ENCODE assay signal across 39 cellular contexts in the genomic region with DNA sequence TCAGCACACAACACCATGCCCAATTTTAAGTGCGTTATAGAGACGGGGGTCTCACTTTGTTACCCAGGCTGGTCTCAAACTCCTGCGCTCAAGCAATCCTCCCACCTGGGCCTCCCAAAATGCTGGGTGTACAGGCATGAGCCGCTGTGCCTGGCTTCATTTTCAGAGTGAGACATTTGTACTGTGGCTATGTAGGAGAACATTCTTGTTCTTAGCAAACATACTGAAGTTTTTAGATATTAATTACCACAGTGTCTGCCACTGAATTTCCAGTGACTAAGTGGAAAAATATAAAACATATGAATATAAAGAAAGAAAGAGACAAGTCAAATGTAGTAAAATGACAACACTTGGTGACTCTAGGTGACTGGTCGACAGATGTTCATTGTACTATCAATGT. TPM values are rescaled to one million over a fixed set of nuclear protein-coding genes. Genes with fewer than 3 reads are reported as not detected.
"Had no signal": no experiment of that assay in that cellular context is flagged by ENCODE, and none has a peak within 500 bp of the region (broad histone marks: within the 10 kb centered on the region; RNA-seq: fewer than 3 reads in every experiment).

No MANE protein-coding gene starts in this region.

- H3K27ac ChIP-seq: adrenal gland, body of pancreas, brain microvascular endothelial cell, breast epithelium, VCaP had no signal

- ATAC-seq: activated CD8-positive, alpha-beta T cell treated with anti-CD3 and anti-CD28 coated beads for 36 hours; activated T-helper 17 cell treated with anti-CD3 and anti-CD28 coated beads, Interleukin-2, amount 50 U/mL, for 72 hours; body of pancreas had no signal

- H3K4me3 Mint-ChIP-seq: activated B cell treated with CpG ODN at 0.5 μM for 24 hours; activated CD4-positive, alpha-beta memory T cell treated with anti-CD3 and anti-CD28 coated beads for 36 hours; activated CD4-positive, alpha-beta T cell treated with anti-CD3 and anti-CD28 coated beads, Interleukin-2, amount 10 ng/mL, durations not matched to agents 24 days and 14 days; activated CD8-positive, alpha-beta T cell treated with anti-CD3 and anti-CD28 coated beads for 36 hours; activated naive CD4-positive, alpha-beta T cell treated with anti-CD3 and anti-CD28 coated beads for 36 hours; activated naive CD8-positive, alpha-beta T cell treated with anti-CD3 and anti-CD28 coated beads for 36 hours; activated T-cell treated with anti-CD3 and anti-CD28 coated beads, Interleukin-2, amount 50 U/mL, for 24 hours; activated T-helper 1 cell treated with anti-CD3 and anti-CD28 coated beads, Interleukin-12 subunit alpha, Interleukin-12 subunit beta, Interleukin-2, Interleukin-4 antibody, amounts not matched to agents 30 ng/mL and 10 ng/mL and 1 ng/mL, durations not matched to agents 14 hours and 24 hours and 36 hours; activated T-helper 17 cell treated with anti-CD3 and anti-CD28 coated beads, Interleukin-2, amount 50 U/mL, for 72 hours; central memory CD8-positive, alpha-beta T cell; T-helper 1 cell treated with Interleukin-12 subunit alpha and Interleukin-12 subunit beta and Interleukin-4 antibody, amounts not matched to agents 30 μg/mL and 1 μg/mL, for 36 hours; T-helper 2 cell treated with Interferon-gamma antibody and Interleukin-4, amounts not matched to agents 5 μg/mL and 100 μg/mL, for 36 hours had no signal

- H3K4me3 ChIP-seq: adrenal gland, body of pancreas, breast epithelium had no signal

- H3K9me3 Mint-ChIP-seq: activated CD4-positive, alpha-beta memory T cell treated with anti-CD3 and anti-CD28 coated beads for 36 hours; activated CD4-positive, alpha-beta T cell treated with anti-CD3 and anti-CD28 coated beads, Interleukin-2, amount 10 ng/mL, durations not matched to agents 24 days and 14 days; activated CD8-positive, alpha-beta T cell treated with anti-CD3 and anti-CD28 coated beads for 36 hours; activated naive CD4-positive, alpha-beta T cell treated with anti-CD3 and anti-CD28 coated beads for 36 hours; activated naive CD4-positive, alpha-beta T cell treated with anti-CD3 and anti-CD28 coated beads, Interleukin-2, amount 50 U/mL, for 72 hours; activated naive CD8-positive, alpha-beta T cell treated with anti-CD3 and anti-CD28 coated beads for 36 hours; activated T-cell treated with anti-CD3 and anti-CD28 coated beads, Interleukin-2, amount 50 U/mL, for 24 hours; activated T-helper 1 cell treated with anti-CD3 and anti-CD28 coated beads, Interleukin-12 subunit alpha, Interleukin-12 subunit beta, Interleukin-2, Interleukin-4 antibody, amounts not matched to agents 30 ng/mL and 10 ng/mL and 1 ng/mL, durations not matched to agents 14 hours and 24 hours and 36 hours; activated T-helper 17 cell treated with anti-CD3 and anti-CD28 coated beads, Interleukin-2, amount 50 U/mL, for 72 hours; central memory CD8-positive, alpha-beta T cell; T-helper 1 cell treated with Interleukin-12 subunit alpha and Interleukin-12 subunit beta and Interleukin-4 antibody, amounts not matched to agents 30 μg/mL and 1 μg/mL, for 36 hours; T-helper 2 cell treated with Interferon-gamma antibody and Interleukin-4, amounts not matched to agents 5 μg/mL and 100 μg/mL, for 36 hours had no signal

- FAIRE-seq: astrocyte, TTC549 had no signal

- H3K4me1 Mint-ChIP-seq: activated CD4-positive, alpha-beta T cell treated with anti-CD3 and anti-CD28 coated beads, Interleukin-2, amount 10 ng/mL, durations not matched to agents 24 days and 14 days; activated naive CD8-positive, alpha-beta T cell treated with anti-CD3 and anti-CD28 coated beads for 36 hours; activated T-helper 17 cell treated with anti-CD3 and anti-CD28 coated beads, Interleukin-2, amount 50 U/mL, for 72 hours had no signal

- H3K9me3 ChIP-seq: adrenal gland, body of pancreas, breast epithelium had no signal

- H3K4me1 ChIP-seq: adrenal gland, breast epithelium had no signal

- H3K27ac Mint-ChIP-seq: activated B cell treated with CpG ODN at 0.5 μM for 24 hours; activated CD4-positive, alpha-beta memory T cell treated with anti-CD3 and anti-CD28 coated beads for 36 hours; activated CD4-positive, alpha-beta T cell treated with anti-CD3 and anti-CD28 coated beads, Interleukin-2, amount 10 ng/mL, durations not matched to agents 24 days and 14 days; activated CD8-positive, alpha-beta T cell treated with anti-CD3 and anti-CD28 coated beads for 36 hours; activated naive CD4-positive, alpha-beta T cell treated with anti-CD3 and anti-CD28 coated beads for 36 hours; activated naive CD4-positive, alpha-beta T cell treated with anti-CD3 and anti-CD28 coated beads, Interleukin-2, amount 50 U/mL, for 72 hours; activated naive CD8-positive, alpha-beta T cell treated with anti-CD3 and anti-CD28 coated beads for 36 hours; activated T-cell treated with anti-CD3 and anti-CD28 coated beads, Interleukin-2, amount 50 U/mL, for 24 hours; activated T-helper 1 cell treated with anti-CD3 and anti-CD28 coated beads, Interleukin-12 subunit alpha, Interleukin-12 subunit beta, Interleukin-2, Interleukin-4 antibody, amounts not matched to agents 30 ng/mL and 10 ng/mL and 1 ng/mL, durations not matched to agents 14 hours and 24 hours and 36 hours; activated T-helper 17 cell treated with anti-CD3 and anti-CD28 coated beads, Interleukin-2, amount 50 U/mL, for 72 hours; T-helper 1 cell treated with Interleukin-12 subunit alpha and Interleukin-12 subunit beta and Interleukin-4 antibody, amounts not matched to agents 30 μg/mL and 1 μg/mL, for 36 hours; T-helper 2 cell treated with Interferon-gamma antibody and Interleukin-4, amounts not matched to agents 5 μg/mL and 100 μg/mL, for 36 hours had no signal

- DNase-seq: activated B cell treated with CpG ODN at 0.5 μM for 24 hours; activated CD4-positive, alpha-beta memory T cell treated with anti-CD3 and anti-CD28 coated beads for 36 hours; activated CD4-positive, alpha-beta T cell treated with anti-CD3 and anti-CD28 coated beads for 4 hours; activated CD4-positive, alpha-beta T cell treated with anti-CD3 and anti-CD28 coated beads, Interleukin-2, amount 10 ng/mL, durations not matched to agents 24 days and 14 days; activated CD4-positive, alpha-beta T cell treated with anti-CD3 and anti-CD28 coated beads, Interleukin-2, amount 50 U/mL, for 1 hour; activated CD4-positive, alpha-beta T cell treated with anti-CD3 and anti-CD28 coated beads, Interleukin-2, amount 50 U/mL, for 4 hours; activated CD4-positive, CD25-positive, alpha-beta regulatory T cell treated with anti-CD3 and anti-CD28 coated beads, Interleukin-2, amount 50 U/mL, for 72 hours; activated CD8-positive, alpha-beta memory T cell treated with anti-CD3 and anti-CD28 coated beads, Interleukin-2, amount 50 U/mL, for 4 hours; activated CD8-positive, alpha-beta T cell treated with anti-CD3 and anti-CD28 coated beads for 36 hours; activated effector memory CD4-positive, alpha-beta T cell treated with anti-CD3 and anti-CD28 coated beads, Interleukin-2, amount 50 U/mL, for 16 hours; activated gamma-delta T cell treated with Interleukin-2 at 50 U/mL for 16 hours; activated naive CD4-positive, alpha-beta T cell; activated naive CD4-positive, alpha-beta T cell treated with anti-CD3 and anti-CD28 coated beads for 36 hours; activated naive CD4-positive, alpha-beta T cell treated with anti-CD3 and anti-CD28 coated beads, Interleukin-2, amount 50 U/mL, for 16 hours; activated naive CD8-positive, alpha-beta T cell treated with anti-CD3 and anti-CD28 coated beads for 36 hours; activated T-cell treated with anti-CD3 and anti-CD28 coated beads for 4 hours; activated T-cell treated with anti-CD3 and anti-CD28 coated beads, Interleukin-2, amount 50 U/mL, for 24 hours; activated T-cell treated with anti-CD3 and anti-CD28 coated beads, Interleukin-2, amount 50 U/mL, for 48 hours; adrenal gland; amniotic stem cell; aorta; body of pancreas; brain microvascular endothelial cell; cerebellar nuclear complex; T-helper 1 cell; T-helper 2 cell; T-helper 9 cell had no signal

- H3K36me3 ChIP-seq: adrenal gland, brain microvascular endothelial cell, breast epithelium had no signal

- H3K36me3 Mint-ChIP-seq: activated CD4-positive, alpha-beta memory T cell treated with anti-CD3 and anti-CD28 coated beads for 36 hours; activated naive CD4-positive, alpha-beta T cell treated with anti-CD3 and anti-CD28 coated beads, Interleukin-2, amount 50 U/mL, for 72 hours; activated naive CD8-positive, alpha-beta T cell treated with anti-CD3 and anti-CD28 coated beads for 36 hours had no signal

RNA-seq across cellular contexts. Expression of a gene that starts 20.9 kb away (rescaled TPM):
- total RNA-seq: activated CD4-positive, alpha-beta memory T cell treated with anti-CD3 and anti-CD28 coated beads for 36 hours; activated CD8-positive, alpha-beta memory T cell treated with anti-CD3 and anti-CD28 coated beads for 36 hours; activated CD8-positive, alpha-beta T cell treated with anti-CD3 and anti-CD28 coated beads for 36 hours; activated naive CD4-positive, alpha-beta T cell treated with anti-CD3 and anti-CD28 coated beads for 36 hours; activated T-helper 1 cell treated with anti-CD3 and anti-CD28 coated beads, Interleukin-12 subunit alpha, Interleukin-12 subunit beta, Interleukin-2, Interleukin-4 antibody, amounts not matched to agents 30 ng/mL and 10 ng/mL and 1 ng/mL, durations not matched to agents 14 hours and 24 hours and 36 hours; astrocyte; chondrocyte had no signal
